In the genomic region with DNA sequence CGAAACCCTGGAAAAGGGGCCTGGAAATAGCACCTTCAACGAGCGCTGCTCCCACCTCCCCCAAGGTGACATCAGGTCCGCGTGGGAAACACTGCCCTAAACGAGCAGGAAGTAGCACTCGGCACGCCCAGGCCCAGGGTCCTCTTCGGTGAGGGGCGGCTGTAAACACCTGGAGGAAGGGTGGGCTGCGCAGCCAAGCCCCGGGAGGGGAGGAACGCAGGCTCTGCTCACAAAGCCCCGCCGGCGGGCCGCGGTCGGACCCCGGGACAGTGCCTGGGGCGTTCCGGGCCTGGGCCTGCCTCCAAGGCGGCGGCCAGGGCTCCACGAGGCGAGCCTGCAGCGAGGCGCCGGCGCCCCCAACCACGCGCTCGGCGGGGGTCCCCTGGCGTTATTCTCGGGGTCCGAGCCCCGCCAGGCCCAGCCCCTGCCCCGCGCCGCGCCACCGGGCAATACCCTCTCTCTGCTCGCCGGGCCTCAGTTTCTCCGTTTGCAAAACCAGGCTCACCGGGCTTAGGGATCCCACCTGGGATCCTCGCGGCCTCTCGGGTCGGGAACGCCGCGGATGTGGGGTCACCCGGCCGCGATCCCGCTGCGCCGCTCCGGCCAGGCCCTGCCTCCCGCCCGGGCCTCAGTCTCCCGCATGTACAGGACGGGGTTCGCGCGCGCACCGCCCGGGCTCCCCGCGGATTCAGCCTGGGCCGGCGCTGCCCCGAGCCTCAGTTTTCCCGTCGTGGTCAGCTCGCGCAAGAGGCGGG, we compare ENCODE assay signal across 8 cellular contexts. TPM values are rescaled to one million over a fixed set of nuclear protein-coding genes. Genes with fewer than 3 reads are reported as not detected.
A peak's percentile ranks its signal among the peaks of the same experiment; 100 is the strongest.
DNase-seq lines count a peak whose midpoint lies in the region; ATAC-seq and TF ChIP-seq lines count a peak whose summit lies in the region.

No MANE protein-coding gene starts in this region.

- peaks cover 55% of the 10 kb centered on the region for H3K79me2 ChIP-seq in mesendoderm (ENCODE audit: control insufficient read depth, insufficient read depth, low read length)

- no peak overlapping the region for H2BK15ac ChIP-seq in mesendoderm (replicated peaks; ENCODE audit: low read depth)

- peak overlapping the region; percentile 91 for H3K18ac ChIP-seq in mesendoderm (ENCODE audit: low read length)

- H3K9ac ChIP-seq in mesendoderm (ENCODE audit: low read length), result peak overlapping the region; percentile 98

- H3K4ac ChIP-seq in mesendoderm (ENCODE audit: low read depth, low read length), result peak overlapping the region; percentile 75

- H4K5ac ChIP-seq in mesendoderm (ENCODE audit: low read length), result no peak overlapping the region

- intact Hi-C loops in Right ventricle myocardium inferior (cut with DNase I) (loop anchor here (5.0 kb wide), 1 partner anchor 85 kb away; no protein-coding TSS in a partner anchor), Right ventricle myocardium superior (cut with DNase I) (no loop called here)

- H2BK5ac ChIP-seq in mesendoderm (ENCODE audit: low read length), result no peak overlapping the region

- H3K36me3 ChIP-seq in mesendoderm (ENCODE audit: control insufficient read depth, insufficient read depth, low read length), result no peaks in the 10 kb centered on the region

- H2BK120ac ChIP-seq in mesendoderm (ENCODE audit: low read depth, low read length), result peak overlapping the region; percentile 28

- no peak overlapping the region for H4K8ac ChIP-seq in mesendoderm (ENCODE audit: low read depth, low read length)

- WGBS in mesendoderm (ENCODE audit: extremely low coverage, insufficient coverage, low lambda C conversion rate), result no CpG with 5 or more reads among the region's 81 CpGs

- TF ChIP-seq CTCF in choroid plexus epithelial cell (conservative IDR thresholded peaks at IDR 0.05; ENCODE audit: low read depth, low read length), result no peak

- peak; percentile 81 for DNase-seq in Right ventricle myocardium inferior (ENCODE audit: missing footprints)
- DNase-seq in Right ventricle myocardium superior, result no peak
- peak; percentile 38 for DNase-seq in HT-29 (ENCODE audit: low spot score)
- DNase-seq in activated CD4-positive, CD25-positive, alpha-beta regulatory T cell treated with anti-CD3 and anti-CD28 coated beads, Interleukin-2, amount 50 U/mL, for 16 hours (ENCODE audit: low read depth, low spot score), result peak; percentile 58
- peak; percentile 47 for DNase-seq in choroid plexus epithelial cell (ENCODE audit: low read depth)
- peak; percentile 78 for DNase-seq in mesendoderm
- DNase-seq in stimulated activated CD8-positive, alpha-beta memory T cell treated with anti-CD3 and anti-CD28 coated beads, Interleukin-7, amount 100 ng/mL, for 48 hours (ENCODE audit: extremely low read depth in 1 of 2, low read depth in 1 of 2), result peak; percentile 44 to 70
- DNase-seq in NCI-H2227 (lab: John Stamatoyannopoulos, UW; ENCODE audit: unreplicated experiment), result no peak

- no peak overlapping the region for H2AK5ac ChIP-seq in mesendoderm (ENCODE audit: low read length)

- no peaks in the 10 kb centered on the region for H3K79me1 ChIP-seq in mesendoderm (ENCODE audit: low read length)

- H3K27me3 ChIP-seq in mesendoderm (ENCODE audit: insufficient read depth, low read length, poor library complexity), result no peaks in the 10 kb centered on the region

- H3K4me1 ChIP-seq in mesendoderm (ENCODE audit: control insufficient read depth, low read depth, low read length), result peaks cover 2% of the 10 kb centered on the region

- peak overlapping the region; percentile 84 for H3K4me3 ChIP-seq in choroid plexus epithelial cell (ENCODE audit: low read depth, low read length)
- peak overlapping the region; percentile 86 for H3K4me3 ChIP-seq in mesendoderm (ENCODE audit: low read length)

- H3K23ac ChIP-seq in mesendoderm (ENCODE audit: low read length), result peak overlapping the region; percentile 45

- ATAC-seq in Right ventricle myocardium inferior (no peak), Right ventricle myocardium superior (ENCODE audit: poor library complexity) (no peak)

- peak overlapping the region; percentile 69 for H3K27ac ChIP-seq in mesendoderm (ENCODE audit: low read depth, low read length)

- peak overlapping the region; percentile 96 for H3K56ac ChIP-seq in mesendoderm (ENCODE audit: low read length)

- peak overlapping the region; percentile 87 for H3K4me2 ChIP-seq in mesendoderm (ENCODE audit: low read length)

RNA-seq across cellular contexts. Expression of gene RNF126, which starts 0.6 kb away (rescaled TPM):
- total RNA-seq in Right ventricle myocardium inferior (19.7 TPM), Right ventricle myocardium superior (21.2 TPM)
- total RNA-seq in HT-29 (2014; rRNA removed; shearing (Covaris generic)), result 123 TPM in 2 replicates
- 86.4 TPM for polyA plus RNA-seq in mesendoderm (2013, experiment 1 of 2)
- 86.7 TPM for polyA plus RNA-seq in mesendoderm (2013, experiment 2 of 2)

RNA-seq across cellular contexts. Expression of gene FSTL3, which starts 13.8 kb away (rescaled TPM):
- total RNA-seq in Right ventricle myocardium inferior (37.1 TPM), Right ventricle myocardium superior (27.4 TPM)
- 6.2 and 8.9 TPM in 2 replicates for total RNA-seq in HT-29 (2014; rRNA removed; shearing (Covaris generic))
- polyA plus RNA-seq in mesendoderm (2013, experiment 1 of 2), result 2.3 TPM
- polyA plus RNA-seq in mesendoderm (2013, experiment 2 of 2), result 2.6 TPM

RNA-seq across cellular contexts. Expression of gene FGF22, which starts 22.7 kb away (rescaled TPM):
- total RNA-seq in Right ventricle myocardium inferior, result not detected
- total RNA-seq in Right ventricle myocardium superior, result not detected
- total RNA-seq in HT-29 (2014; rRNA removed; shearing (Covaris generic)), result 0.05 and 0.36 TPM in 2 replicates
- polyA plus RNA-seq in mesendoderm (2013, experiment 1 of 2), result 0.08 TPM
- polyA plus RNA-seq in mesendoderm (2013, experiment 2 of 2), result 0.10 TPM

RNA-seq across cellular contexts. Expression of gene POLRMT, which starts 29.0 kb away (rescaled TPM):
- total RNA-seq in Right ventricle myocardium inferior, result 51.2 TPM
- 54.5 TPM for total RNA-seq in Right ventricle myocardium superior
- total RNA-seq in HT-29 (2014; rRNA removed; shearing (Covaris generic)), result 74.3 and 89.6 TPM in 2 replicates
- 71.5 TPM for polyA plus RNA-seq in mesendoderm (2013, experiment 1 of 2)
- 73.0 TPM for polyA plus RNA-seq in mesendoderm (2013, experiment 2 of 2)

RNA-seq across cellular contexts. Expression of gene PRSS57, which starts 32.9 kb away (rescaled TPM):
- total RNA-seq in Right ventricle myocardium inferior (not detected), Right ventricle myocardium superior (not detected)
- not detected in 2 replicates for total RNA-seq in HT-29 (2014; rRNA removed; shearing (Covaris generic))
- polyA plus RNA-seq in mesendoderm (2013, experiment 1 of 2), result 0.04 TPM
- polyA plus RNA-seq in mesendoderm (2013, experiment 2 of 2), result not detected

Comparison
In these comparisons a context has a peak if more than half of its experiments do, and no peak if none do; other contexts are left out.
1. DNase-seq: peak in Right ventricle myocardium inferior (single experiment), HT-29 (single experiment), activated CD4-positive, CD25-positive, alpha-beta regulatory T cell treated with anti-CD3 and anti-CD28 coated beads, Interleukin-2, amount 50 U/mL, for 16 hours (single experiment), choroid plexus epithelial cell (single experiment), mesendoderm (single experiment) and stimulated activated CD8-positive, alpha-beta memory T cell treated with anti-CD3 and anti-CD28 coated beads, Interleukin-7, amount 100 ng/mL, for 48 hours (2 of 2); none in Right ventricle myocardium superior (single experiment) and NCI-H2227 (single experiment).